Comparison of ENCODE assay signal across 8 cellular contexts in the genomic region with DNA sequence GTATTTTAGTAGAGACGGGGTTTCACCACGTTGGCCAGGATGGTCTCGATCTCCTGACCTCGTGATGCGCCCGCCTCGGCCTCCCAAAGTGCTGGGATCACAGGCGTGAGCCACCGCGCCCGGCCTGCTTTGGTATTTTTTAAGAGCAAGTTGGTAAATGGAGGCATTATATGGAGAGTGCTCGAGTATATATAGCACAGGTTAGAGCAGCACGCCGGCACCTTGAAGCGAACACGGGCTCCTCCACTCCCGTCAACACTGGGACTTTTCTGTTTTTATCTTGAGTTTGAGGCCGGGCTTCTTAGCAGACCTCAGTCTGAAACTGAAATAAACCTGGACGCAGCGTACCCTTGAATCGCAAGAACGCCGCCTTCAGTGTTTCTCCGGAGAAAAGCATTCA. TPM values are rescaled to one million over a fixed set of nuclear protein-coding genes. Genes with fewer than 3 reads are reported as not detected.
A peak's percentile ranks its signal among the peaks of the same experiment; 100 is the strongest.
DNase-seq lines count a peak whose midpoint lies in the region; ATAC-seq and TF ChIP-seq lines count a peak whose summit lies in the region.
"Not testable (repeated sequence)": the region's sequence is repeated elsewhere in the genome, so short reads cannot be mapped to it uniquely, and the experiment has no call there.

No MANE protein-coding gene starts in this region.

- peak overlapping the region; percentile 66 for H3K4me3 ChIP-seq in Caco-2 (ENCODE audit: low read depth, low read length)
- not testable (repeated sequence) for H3K4me3 ChIP-seq in MM.1S (ENCODE audit: low read length); mesenchymal stem cell (ENCODE audit: insufficient read depth in 1 of 2, low read depth in 1 of 2, low read length in 2 of 2)
- H3K4me3 ChIP-seq in adipocyte (ENCODE audit: low read length), result peak overlapping the region; percentile 82
- peak overlapping the region; percentile 73 to 87 (median 78) for H3K4me3 ChIP-seq in esophagus muscularis mucosa
- peak overlapping the region; percentile 72 for H3K4me3 ChIP-seq in psoas muscle

- not testable (repeated sequence) for H3K9ac ChIP-seq in MM.1S (ENCODE audit: low read length)
- peak overlapping the region; percentile 77 for H3K9ac ChIP-seq in adipocyte (ENCODE audit: low read length)
- H3K9ac ChIP-seq in mesenchymal stem cell (ENCODE audit: low read length), result peak overlapping the region; percentile 55

- not testable (repeated sequence) for H3K79me1 ChIP-seq in mesenchymal stem cell (replicated peaks; ENCODE audit: low read length, poor library complexity, severe bottlenecking)

- H3K27me3 ChIP-seq in Caco-2 (replicated peaks; ENCODE audit: control insufficient read depth, insufficient read depth, low read length); esophagus muscularis mucosa: not testable (repeated sequence)
- H3K27me3 ChIP-seq in MM.1S (replicated peaks; ENCODE audit: insufficient read depth, low read length) (peaks cover 16% of the 10 kb centered on the region; the same call in 1 of the 2 replicates), adipocyte (replicated peaks; ENCODE audit: control insufficient read depth, insufficient read depth, low read length) (peaks cover 20% of the 10 kb centered on the region), mesenchymal stem cell (ENCODE audit: control insufficient read depth in 1 of 2, insufficient read depth in 1 of 2, low read length in 2 of 2) (peaks cover 17 to 33% of the 10 kb centered on the region in 2 experiments), psoas muscle (ENCODE audit: insufficient read depth in 3 of 3, low read length in 2 of 3) (peaks cover 0 to 29% (median 0%) of the 10 kb centered on the region in 3 donors)

- H4K8ac ChIP-seq in mesenchymal stem cell (ENCODE audit: low read length), result not testable (repeated sequence)

- H3K27ac Mint-ChIP-seq in Caco-2 (ENCODE audit: unreplicated experiment) (peak overlapping the region; percentile 61), activated B cell treated with CpG ODN at 0.5 μM for 24 hours (peak overlapping the region; percentile 90), type B pancreatic cell (peak overlapping the region; percentile 27)

- H4K20me1 ChIP-seq in MM.1S (ENCODE audit: insufficient read depth, low read length), result not testable (repeated sequence)

- not testable (repeated sequence) for H2AFZ ChIP-seq in MM.1S (ENCODE audit: low read length); mesenchymal stem cell (ENCODE audit: low read depth, low read length)

- not testable (repeated sequence) for H3K4ac ChIP-seq in mesenchymal stem cell (ENCODE audit: low read depth in 1 of 2, low read length in 2 of 2)

- not testable (repeated sequence) for H2BK15ac ChIP-seq in mesenchymal stem cell (ENCODE audit: low read depth, poor library complexity, severe bottlenecking)

- intact Hi-C loops in Caco-2 (cut with micrococcal nuclease; ENCODE audit: unreplicated experiment); esophagus muscularis mucosa (cut with DNase I); psoas muscle (cut with DNase I): not testable (repeated sequence)
- intact Hi-C loops in activated B cell treated with CpG ODN at 0.5 μM for 24 hours (cut with micrococcal nuclease), result loop anchor here (1.0 to 2.0 kb wide), 2 partner anchors 58 to 93 kb away; no protein-coding TSS in a partner anchor

- POLR2A ChIA-PET in Caco-2 (lab: Charles Lee), result interaction anchor here (0.6 to 1.5 kb wide), 2 partner anchors 9 to 1465 kb away, joined by 5 to 8 read pairs; no protein-coding TSS in a partner anchor
- POLR2A ChIA-PET in activated B cell treated with CpG ODN at 0.5 μM for 24 hours (lab: Charles Lee), result interaction anchor here (0.6 to 4.0 kb wide), 8 partner anchors 10 to 1801 kb away, joined by 3 to 81 read pairs (median 8); partner anchors contain the start of gene SMARCA2

- WGBS in esophagus muscularis mucosa, result 88% methylated on average over 24 of the region's 24 CpGs
- WGBS in mesenchymal stem cell, result 95% methylated on average over 24 of the region's 24 CpGs
- 93 to 95% (median 94%) methylated on average over 24 of the region's 24 CpGs for WGBS in psoas muscle, 3 donors

- TF ChIP-seq CTCF in Caco-2 (IDR thresholded peaks at IDR 0.05; ENCODE audit: insufficient read depth in 1 of 2, low read depth in 1 of 2, low read length in 1 of 2, severe bottlenecking in 1 of 2, unreplicated experiment in 1 of 2); MM.1S (IDR thresholded peaks at IDR 0.05; ENCODE audit: low read length); activated B cell treated with CpG ODN at 0.5 μM for 24 hours (IDR thresholded peaks at IDR 0.05); esophagus muscularis mucosa (IDR thresholded peaks at IDR 0.05); psoas muscle (IDR thresholded peaks at IDR 0.05); type B pancreatic cell (conservative IDR thresholded peaks at IDR 0.05): not testable (repeated sequence)

- not testable (repeated sequence) for H2BK120ac ChIP-seq in mesenchymal stem cell (ENCODE audit: low read depth, low read length)

- H4K91ac ChIP-seq in mesenchymal stem cell (ENCODE audit: low read length), result not testable (repeated sequence)

- BruUV-seq in Caco-2 (replicated peaks; lab: Mats Ljungman, UMichigan), result TSS peak; percentile 86

- H3K14ac ChIP-seq in mesenchymal stem cell (ENCODE audit: low read length in 2 of 2), result not testable (repeated sequence)

- H3K9me3 Mint-ChIP-seq in Caco-2 (ENCODE audit: unreplicated experiment); activated B cell treated with CpG ODN at 0.5 μM for 24 hours; type B pancreatic cell: not testable (repeated sequence)

- CTCF ChIA-PET in Caco-2 (lab: Charles Lee) (interaction anchor here (0.9 to 1.2 kb wide), 4 partner anchors 10 to 117 kb away, joined by 3 to 4 read pairs (median 3); no protein-coding TSS in a partner anchor), activated B cell treated with CpG ODN at 0.5 μM for 24 hours (lab: Charles Lee) (interaction anchor here (1.1 to 3.3 kb wide), 6 partner anchors 11 to 92 kb away, joined by 3 to 19 read pairs (median 11); no protein-coding TSS in a partner anchor)

- TF ChIP-seq EP300 in esophagus muscularis mucosa (IDR thresholded peaks at IDR 0.05), result not testable (repeated sequence)

- not testable (repeated sequence) for H2BK5ac ChIP-seq in mesenchymal stem cell (ENCODE audit: low read depth, low read length, poor library complexity, severe bottlenecking)

- not testable (repeated sequence) for H2BK12ac ChIP-seq in mesenchymal stem cell (ENCODE audit: low read length in 2 of 2)

- not testable (repeated sequence) for H3K9me2 ChIP-seq in MM.1S (replicated peaks; ENCODE audit: insufficient read depth, low read length)

- not testable (repeated sequence) for H3K36me3 Mint-ChIP-seq in Caco-2 (ENCODE audit: insufficient read depth, unreplicated experiment); activated B cell treated with CpG ODN at 0.5 μM for 24 hours (ENCODE audit: low read depth); type B pancreatic cell

- H3K4me1 Mint-ChIP-seq in Caco-2 (ENCODE audit: low read depth, unreplicated experiment) (peaks cover 13% of the 10 kb centered on the region), activated B cell treated with CpG ODN at 0.5 μM for 24 hours (peaks cover 36% of the 10 kb centered on the region)
- not testable (repeated sequence) for H3K4me1 Mint-ChIP-seq in type B pancreatic cell (ENCODE audit: unreplicated experiment)

- TF ChIP-seq POLR2A in esophagus muscularis mucosa (IDR thresholded peaks at IDR 0.05; ENCODE audit: low read depth), result not testable (repeated sequence)

- DNase-seq in Caco-2; MM.1S; activated B cell treated with CpG ODN at 0.5 μM for 24 hours; adipocyte (ENCODE audit: low read depth); esophagus muscularis mucosa (ENCODE audit: extremely low spot score); mesenchymal stem cell; psoas muscle; type B pancreatic cell (ENCODE audit: extremely low spot score, unreplicated experiment): not testable (repeated sequence)

- H2AK5ac ChIP-seq in mesenchymal stem cell (ENCODE audit: low read length, severe bottlenecking), result not testable (repeated sequence)

- H3K23ac ChIP-seq in mesenchymal stem cell (ENCODE audit: low read length in 2 of 2), result not testable (repeated sequence)

- not testable (repeated sequence) for H3K18ac ChIP-seq in mesenchymal stem cell (ENCODE audit: low read depth in 1 of 2, low read length in 2 of 2)

- H3K4me3 Mint-ChIP-seq in Caco-2 (ENCODE audit: unreplicated experiment) (peak overlapping the region; percentile 77), activated B cell treated with CpG ODN at 0.5 μM for 24 hours (peak overlapping the region; percentile 91), type B pancreatic cell (peak overlapping the region; percentile 80)

- not testable (repeated sequence) for H3K9me3 ChIP-seq in Caco-2; MM.1S (replicated peaks; ENCODE audit: insufficient read depth, low read length); adipocyte (ENCODE audit: control insufficient read depth, low read length); esophagus muscularis mucosa; mesenchymal stem cell (ENCODE audit: control insufficient read depth, low read length); psoas muscle

- not testable (repeated sequence) for H3K36me3 ChIP-seq in Caco-2 (ENCODE audit: control insufficient read depth, insufficient read depth, low read length); MM.1S (replicated peaks; ENCODE audit: insufficient read depth, low read length); adipocyte (ENCODE audit: control insufficient read depth, insufficient read depth, low read length, severe bottlenecking); esophagus muscularis mucosa; mesenchymal stem cell (ENCODE audit: control insufficient read depth in 1 of 2, insufficient read depth in 2 of 2, low read depth in 1 of 2, low read length in 2 of 2); psoas muscle (ENCODE audit: insufficient read depth in 1 of 2, low read depth in 1 of 2)

- H3K4me1 ChIP-seq in Caco-2, result peaks cover 25% of the 10 kb centered on the region
- not testable (repeated sequence) for H3K4me1 ChIP-seq in MM.1S (ENCODE audit: low read length); psoas muscle
- peaks cover 15% of the 10 kb centered on the region for H3K4me1 ChIP-seq in adipocyte (ENCODE audit: control insufficient read depth, insufficient read depth, low read length)
- peaks cover 6 to 64% (median 64%) of the 10 kb centered on the region in 4 donors for H3K4me1 ChIP-seq in esophagus muscularis mucosa
- H3K4me1 ChIP-seq in mesenchymal stem cell (ENCODE audit: control insufficient read depth, insufficient read depth, low read depth, low read length), result peaks cover 11% of the 10 kb centered on the region

- H3F3A ChIP-seq in MM.1S (ENCODE audit: insufficient read depth, low read length), result not testable (repeated sequence)

- H3K27ac ChIP-seq in MM.1S (ENCODE audit: low read length); mesenchymal stem cell (ENCODE audit: low read length, poor library complexity, severe bottlenecking): not testable (repeated sequence)
- H3K27ac ChIP-seq in esophagus muscularis mucosa (replicated peaks in 1 of 4), result peak overlapping the region; percentile 89 to 91 (median 90)
- H3K27ac ChIP-seq in psoas muscle, result peak overlapping the region; percentile 50

- not testable (repeated sequence) for H3K79me2 ChIP-seq in MM.1S (ENCODE audit: low read length)

- H3K27me3 Mint-ChIP-seq in Caco-2 (ENCODE audit: insufficient read depth, unreplicated experiment); activated B cell treated with CpG ODN at 0.5 μM for 24 hours: not testable (repeated sequence)
- peaks cover 30% of the 10 kb centered on the region for H3K27me3 Mint-ChIP-seq in type B pancreatic cell

- peak overlapping the region; percentile 83; the same call in 1 of the 2 replicates for H3K4me2 ChIP-seq in MM.1S (ENCODE audit: low read depth, low read length)
- not testable (repeated sequence) for H3K4me2 ChIP-seq in mesenchymal stem cell (ENCODE audit: low read length, poor library complexity, severe bottlenecking)

- not testable (repeated sequence) for ATAC-seq in activated B cell treated with CpG ODN at 0.5 μM for 24 hours (ENCODE audit: low read depth); psoas muscle

RNA-seq across cellular contexts. Expression of gene DOCK8, which starts 0.8 kb away (rescaled TPM):
- total RNA-seq in Caco-2 (2022) (15.2 and 15.6 TPM in 2 replicates), activated B cell treated with CpG ODN at 0.5 μM for 24 hours (207 and 219 TPM in 2 replicates), esophagus muscularis mucosa (10 to 100 TPM; 45.1 to 72.8 (median 48.8) TPM), psoas muscle (1 to 10 TPM; 2.0 to 2.8 (median 2.5) TPM), type B pancreatic cell (ENCODE audit: low replicate concordance) (5.1 and 18.6 TPM in 2 replicates)
- 0.01 TPM for polyA plus RNA-seq in mesenchymal stem cell (2013, experiment 1 of 2)
- 0.01 TPM for polyA plus RNA-seq in mesenchymal stem cell (2013, experiment 2 of 2)
- polyA plus RNA-seq in psoas muscle, result under 1 TPM; 0.32 to 0.82 (median 0.56) TPM

RNA-seq across cellular contexts. Expression of gene ZNG1A, which starts 35.0 kb away (rescaled TPM):
- total RNA-seq in Caco-2 (2022) (34.2 and 34.6 TPM in 2 replicates), activated B cell treated with CpG ODN at 0.5 μM for 24 hours (58.8 and 67.2 TPM in 2 replicates), esophagus muscularis mucosa (10 to 100 TPM; 26.4 to 50.7 (median 34.1) TPM), psoas muscle (10 to 100 TPM; 12.0 to 27.8 (median 15.0) TPM), type B pancreatic cell (ENCODE audit: low replicate concordance) (22.7 and 29.2 TPM in 2 replicates)
- 25.5 TPM for polyA plus RNA-seq in mesenchymal stem cell (2013, experiment 1 of 2)
- polyA plus RNA-seq in mesenchymal stem cell (2013, experiment 2 of 2), result 26.8 TPM
- 10 to 100 TPM; 17.7 to 38.4 (median 32.3) TPM for polyA plus RNA-seq in psoas muscle

Comparison
In these comparisons a context has a peak if more than half of its experiments do, and no peak if none do; other contexts are left out.
1. H3K27ac Mint-ChIP-seq: peak in every context shown above with its lines; median percentile 90 in activated B cell treated with CpG ODN at 0.5 μM for 24 hours; 61 in Caco-2; 27 in type B pancreatic cell.